Comparison of ENCODE assay signal across 7 cellular contexts in genomic region chr16:31471241-31471874, GRCh38. TPM values are rescaled to one million over a fixed set of nuclear protein-coding genes. Genes with fewer than 3 reads are reported as not detected.
A peak's percentile ranks its signal among the peaks of the same experiment; 100 is the strongest.
DNase-seq lines count a peak whose midpoint lies in the region; ATAC-seq and TF ChIP-seq lines count a peak whose summit lies in the region.
"Had no signal": no experiment of that assay in that cellular context is flagged by ENCODE, and none has a peak within 500 bp of the region (broad histone marks: within the 10 kb centered on the region; RNA-seq: fewer than 3 reads in every experiment).

No MANE protein-coding gene starts in this region.

- H3K36me3 ChIP-seq in BLaER1, result 0 out of 2 replicates have a peak, but pooled peaks cover 4% of the 10 kb centered on the region
- H3K36me3 ChIP-seq in mucosa of descending colon (ENCODE audit: low read depth), result no peaks in the 10 kb centered on the region

- H3K9ac ChIP-seq in BLaER1, result peak overlapping the region; percentile 79

- H3K27ac ChIP-seq in BLaER1, result peak overlapping the region; percentile 74

- ATAC-seq in mucosa of descending colon, result no peak
- ATAC-seq in HG03571 (IDR thresholded peaks at IDR 0.05; ENCODE audit: unreplicated experiment), result no peak

- peaks cover 80% of the 10 kb centered on the region for H3K4me1 ChIP-seq in BLaER1
- H3K4me1 ChIP-seq in mucosa of descending colon (ENCODE audit: low read depth), result peaks cover 14% of the 10 kb centered on the region

- DNase-seq in astrocyte of the spinal cord (ENCODE audit: low read depth, low spot score) (no peak), mucosa of descending colon (no peak), A172 (ENCODE audit: low spot score) (no peak)
- no peak for DNase-seq in activated effector memory CD4-positive, alpha-beta T cell treated with Interleukin-2 at 50 U/mL for 16 hours
- DNase-seq: hippocampal formation had no signal

- intact Hi-C loops in mucosa of descending colon (cut with DNase I, micrococcal nuclease), result no loop called here

- no peaks in the 10 kb centered on the region for H4K20me1 ChIP-seq in BLaER1

- in situ Hi-C loops in astrocyte of the spinal cord (cut with HindIII; ENCODE audit: low sequenced_read_pairs), result loop anchor here (25.0 kb wide), 1 partner anchor 284 kb away; the partner anchor contains the start of gene FUS

- H3K4me2 ChIP-seq in BLaER1, result peak overlapping the region; percentile 93

- H3K27me3 ChIP-seq in BLaER1, result no peaks in the 10 kb centered on the region

- TF ChIP-seq CTCF in astrocyte of the spinal cord (IDR thresholded peaks at IDR 0.05; ENCODE audit: low read depth, low read length), result no peak
- no peak for TF ChIP-seq CTCF in mucosa of descending colon (IDR thresholded peaks at IDR 0.05)

- H3K9me3 ChIP-seq in BLaER1 (no peaks in the 10 kb centered on the region), mucosa of descending colon (no peaks in the 10 kb centered on the region)

- H3K4me3 ChIP-seq in BLaER1 (peak overlapping the region; percentile 70), astrocyte of the spinal cord (ENCODE audit: low read depth, low read length) (peak overlapping the region; percentile 82), mucosa of descending colon (peak overlapping the region; percentile 28)

RNA-seq across cellular contexts. Expression of gene TGFB1I1, which starts 0.6 kb away (rescaled TPM):
- total RNA-seq in mucosa of descending colon, result 100 to 1,000 TPM in 1 of 3 donors, 10 to 100 TPM in 1, 1 to 10 TPM in 1; 7.8 to 227 (median 26.1) TPM
- 29.8 and 42.0 TPM in 2 replicates for total RNA-seq in A172 (2014; rRNA removed; shearing (Covaris generic))

RNA-seq across cellular contexts. Expression of gene SLC5A2, which starts 11.6 kb away (rescaled TPM):
- under 1 TPM in 2 of 3 donors, not detected in 1; 0.47 to 0.70 TPM for total RNA-seq in mucosa of descending colon
- total RNA-seq in A172 (2014; rRNA removed; shearing (Covaris generic)), result 0.05 TPM in 1 of 2 replicates, not detected in the other

RNA-seq across cellular contexts. Expression of gene ARMC5, which starts 12.1 kb away (rescaled TPM):
- 1 to 10 TPM; 8.3 to 9.9 (median 8.5) TPM for total RNA-seq in mucosa of descending colon
- 17.7 and 18.6 TPM in 2 replicates for total RNA-seq in A172 (2014; rRNA removed; shearing (Covaris generic))

RNA-seq across cellular contexts. Expression of gene ZNF843, which starts 28.8 kb away (rescaled TPM):
- under 1 TPM; 0.38 to 0.76 (median 0.53) TPM for total RNA-seq in mucosa of descending colon
- not detected in 2 replicates for total RNA-seq in A172 (2014; rRNA removed; shearing (Covaris generic))

RNA-seq across cellular contexts. Expression of gene RUSF1, which starts 36.8 kb away (rescaled TPM):
- total RNA-seq in mucosa of descending colon, result 10 to 100 TPM; 48.3 to 66.7 (median 51.7) TPM
- total RNA-seq in A172 (2014; rRNA removed; shearing (Covaris generic)), result 39.6 and 46.8 TPM in 2 replicates

Comparison
In these comparisons a context has a peak if more than half of its experiments do, and no peak if none do; other contexts are left out.
1. H3K4me3 ChIP-seq: peak in every context shown above with its lines; median percentile 82 in astrocyte of the spinal cord; 70 in BLaER1; 28 in mucosa of descending colon.